ENCODE assay signal across 9 cellular contexts in genomic region chr21:14773777-14774345, GRCh38.
DNase-seq lines count a peak whose midpoint lies in the region; ATAC-seq, FAIRE-seq and TF ChIP-seq lines count a peak whose summit lies in the region.
"Had no signal": no experiment of that assay in that cellular context is flagged by ENCODE, and none has a peak within 500 bp of the region (broad histone marks: within the 10 kb centered on the region; RNA-seq: fewer than 3 reads in every experiment).

No MANE protein-coding gene starts in this region.

- TF ChIP-seq CTCF in GM12878 (IDR thresholded peaks at IDR 0.05 in 2 of 3, conservative IDR thresholded peaks at IDR 0.05 in 1 of 3; ENCODE audit: control insufficient read depth in 2 of 3, extremely low read depth in 1 of 3, insufficient read depth in 1 of 3, low read depth in 3 of 3, low read length in 3 of 3) = peak; percentile 69 to 73 (median 72); a peak in 5 of 6 replicates
- TF ChIP-seq CTCF in liver (IDR thresholded peaks at IDR 0.05; ENCODE audit: low read depth, low read length, missing input control) = peak; percentile 58

- H4K20me1 ChIP-seq in GM12878 (ENCODE audit: control insufficient read depth, insufficient read depth) = no peaks in the 10 kb centered on the region

- H3K9me3 Mint-ChIP-seq in CD8-positive, alpha-beta memory T cell = no peaks in the 10 kb centered on the region
- H3K9me3 Mint-ChIP-seq: nephron had no signal

- no peak overlapping the region for H3K4me3 ChIP-seq in CD8-positive, alpha-beta memory T cell (ENCODE audit: low read length)
- no peak overlapping the region for H3K4me3 ChIP-seq in GM12878
- no peak overlapping the region for H3K4me3 ChIP-seq in liver (ENCODE audit: low read depth in 1 of 3, low read length in 3 of 3)

- H3K4me1 ChIP-seq in CD8-positive, alpha-beta memory T cell (ENCODE audit: insufficient read depth, low read length) = no peaks in the 10 kb centered on the region
- H3K4me1 ChIP-seq in GM12878 (ENCODE audit: control insufficient read depth, insufficient read depth, low read length) (no peaks in the 10 kb centered on the region), liver (ENCODE audit: control insufficient read depth in 4 of 4, insufficient read depth in 4 of 4, low read length in 3 of 4) (no peaks in the 10 kb centered on the region)

- H3K4me1 Mint-ChIP-seq in CD8-positive, alpha-beta memory T cell = no peaks in the 10 kb centered on the region
- H3K4me1 Mint-ChIP-seq: nephron had no signal

- TF ChIP-seq RAD21 in GM12878 (IDR thresholded peaks at IDR 0.05; ENCODE audit: insufficient read depth, low read depth, low read length) (peak; percentile 87), liver (IDR thresholded peaks at IDR 0.05) (peak; percentile 69 to 80)

- no TSS peak for BruUV-seq in GM12878 (replicated peaks; lab: Mats Ljungman, UMichigan)

- H3K27me3 Mint-ChIP-seq in CD8-positive, alpha-beta memory T cell = peaks cover 1 to 10% of the 10 kb centered on the region in 2 donors

- RAD21 ChIA-PET in GM12878 (lab: Charles Lee; ENCODE audit: unreplicated experiment) = interaction anchor here (1.0 to 1.9 kb wide), 6 partner anchors 22 to 373 kb away, joined by 3 to 10 read pairs (median 3); no protein-coding TSS in a partner anchor

- H2AFZ ChIP-seq in GM12878 (ENCODE audit: control insufficient read depth, low read depth, low read length) = no peak overlapping the region

- 13% methylated on average over 5 of the region's 5 CpGs for WGBS in GM12878 (ENCODE audit: insufficient coverage, insufficient replicate concordance, low lambda C conversion rate, missing lambda C conversion rate)
- WGBS in liver = 38% methylated on average over 5 of the region's 5 CpGs

- SMC1A ChIA-PET in GM12878 (lab: Charles Lee; ENCODE audit: uncharacterized antibody, unreplicated experiment) = interaction anchor here (0.6 to 3.8 kb wide), 16 partner anchors 11 to 410 kb away, joined by 3 to 27 read pairs (median 4); no protein-coding TSS in a partner anchor

- CTCF ChIA-PET in CD8-positive, alpha-beta memory T cell (lab: Charles Lee) = interaction anchor here (0.9 to 1.2 kb wide), 3 partner anchors 20 to 779 kb away, joined by 3 read pairs; no protein-coding TSS in a partner anchor
- CTCF ChIA-PET in GM12878 (lab: Yijun Ruan, JAX) = interaction anchor here (0.7 to 2.8 kb wide), 11 partner anchors 11 to 373 kb away, joined by 3 to 13 read pairs (median 3); no protein-coding TSS in a partner anchor

- no peak overlapping the region for H3K9ac ChIP-seq in GM12878 (ENCODE audit: control insufficient read depth, insufficient read depth, low read length)
- H3K9ac ChIP-seq in liver (ENCODE audit: low read depth in 1 of 2, low read length in 2 of 2) = no peak overlapping the region

- no peaks in the 10 kb centered on the region for H3K27me3 ChIP-seq in CD8-positive, alpha-beta memory T cell (ENCODE audit: insufficient read depth, low read length, poor library complexity, severe bottlenecking)
- H3K27me3 ChIP-seq in GM12878 (replicated peaks in 1 of 2; ENCODE audit: control insufficient read depth in 2 of 2, insufficient read depth in 2 of 2, low read length in 1 of 2) = no peaks in the 10 kb centered on the region
- no peaks in the 10 kb centered on the region for H3K27me3 ChIP-seq in liver (ENCODE audit: control insufficient read depth in 4 of 4, insufficient read depth in 4 of 4, low read length in 3 of 4)

- H3K36me3 ChIP-seq in CD8-positive, alpha-beta memory T cell (ENCODE audit: insufficient read depth, low read length) = no peaks in the 10 kb centered on the region
- H3K36me3 ChIP-seq in GM12878 (ENCODE audit: control insufficient read depth in 2 of 2, insufficient read depth in 2 of 2, low read length in 1 of 2) (no peaks in the 10 kb centered on the region), liver (ENCODE audit: control insufficient read depth in 4 of 4, insufficient read depth in 3 of 4, low read depth in 1 of 4, low read length in 3 of 4) (no peaks in the 10 kb centered on the region)

- peak; percentile 78 for ATAC-seq in GM12878
- ATAC-seq in HG02571 (IDR thresholded peaks at IDR 0.05; ENCODE audit: unreplicated experiment) = no peak
- no peak for ATAC-seq in GM21619 (IDR thresholded peaks at IDR 0.05; ENCODE audit: unreplicated experiment)

- H3K36me3 Mint-ChIP-seq in CD8-positive, alpha-beta memory T cell = no peaks in the 10 kb centered on the region

- TF ChIP-seq POLR2A in GM12878 (IDR thresholded peaks at IDR 0.05; ENCODE audit: low read depth, low read length) = no peak

- no peaks in the 10 kb centered on the region for H3K9me3 ChIP-seq in CD8-positive, alpha-beta memory T cell (ENCODE audit: low read length)
- H3K9me3 ChIP-seq in GM12878 (replicated peaks; ENCODE audit: control insufficient read depth, insufficient read depth, low read length) = no peaks in the 10 kb centered on the region; the same call in 2 of the 3 replicates
- no peaks in the 10 kb centered on the region for H3K9me3 ChIP-seq in liver (ENCODE audit: control insufficient read depth in 4 of 4, low read length in 3 of 4)

- H3K79me2 ChIP-seq in GM12878 (ENCODE audit: control insufficient read depth, insufficient read depth, low read length) = no peaks in the 10 kb centered on the region

- peak; percentile 18 to 69 (median 24) for DNase-seq in CD8-positive, alpha-beta memory T cell
- DNase-seq in HT1080 (ENCODE audit: low read depth) = peak; percentile 13
- DNase-seq in T-helper 22 cell (ENCODE audit: low read depth) = peak; percentile 3
- DNase-seq in GM12878 (ENCODE audit: low read depth, low spot score) = no peak
- peak; percentile 44 for DNase-seq in stimulated activated CD8-positive, alpha-beta memory T cell treated with anti-CD3 and anti-CD28 coated beads, Interleukin-4, amount 100 ng/mL, for 24 hours (ENCODE audit: low read depth)

- intact Hi-C loops in GM12878 (cut with micrococcal nuclease; ENCODE audit: unreplicated experiment) = loop anchor here (1.0 kb wide), 1 partner anchor 371 kb away; no protein-coding TSS in a partner anchor

- H3K27ac Mint-ChIP-seq in CD8-positive, alpha-beta memory T cell = no peak overlapping the region
- H3K27ac Mint-ChIP-seq: nephron had no signal

- no peak overlapping the region for H3K4me2 ChIP-seq in GM12878 (ENCODE audit: control insufficient read depth, insufficient read depth)

- in situ Hi-C loops in GM12878 (cut with MboI) = no loop called here

- no peak for TF ChIP-seq EP300 in GM12878 (IDR thresholded peaks at IDR 0.05; ENCODE audit: borderline replicate concordance in 1 of 2, control insufficient read depth in 1 of 2, low read depth in 2 of 2, low read length in 2 of 2)

- H3K27ac ChIP-seq in CD8-positive, alpha-beta memory T cell (ENCODE audit: low read depth, low read length) = no peak overlapping the region
- H3K27ac ChIP-seq in GM12878 (ENCODE audit: control insufficient read depth, insufficient read depth) (no peak overlapping the region), liver (ENCODE audit: low read depth in 1 of 2, low read length in 2 of 2) (no peak overlapping the region)

- no peak for FAIRE-seq in GM12878 (lab: Jason Lieb, UNC)

- POLR2A ChIA-PET in CD8-positive, alpha-beta memory T cell (lab: Charles Lee) = no interaction called here
- POLR2A ChIA-PET in GM12878 (lab: Charles Lee) = no interaction called here

- no peak overlapping the region for H3K4me3 Mint-ChIP-seq in CD8-positive, alpha-beta memory T cell
- H3K4me3 Mint-ChIP-seq: nephron had no signal

TF ChIP-seq in GM12878, 131 proteins besides CTCF, POLR2A, EP300 and RAD21 (continues in another document):
- TF ChIP-seq ZZZ3 (IDR thresholded peaks at IDR 0.05; ENCODE audit: control insufficient read depth, insufficient read length, low read depth) = no peak
- TF ChIP-seq, protein P1, sequence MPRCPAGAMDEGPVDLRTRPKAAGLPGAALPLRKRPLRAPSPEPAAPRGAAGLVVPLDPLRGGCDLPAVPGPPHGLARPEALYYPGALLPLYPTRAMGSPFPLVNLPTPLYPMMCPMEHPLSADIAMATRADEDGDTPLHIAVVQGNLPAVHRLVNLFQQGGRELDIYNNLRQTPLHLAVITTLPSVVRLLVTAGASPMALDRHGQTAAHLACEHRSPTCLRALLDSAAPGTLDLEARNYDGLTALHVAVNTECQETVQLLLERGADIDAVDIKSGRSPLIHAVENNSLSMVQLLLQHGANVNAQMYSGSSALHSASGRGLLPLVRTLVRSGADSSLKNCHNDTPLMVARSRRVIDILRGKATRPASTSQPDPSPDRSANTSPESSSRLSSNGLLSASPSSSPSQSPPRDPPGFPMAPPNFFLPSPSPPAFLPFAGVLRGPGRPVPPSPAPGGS (IDR thresholded peaks at IDR 0.05; ENCODE audit: borderline replicate concordance, insufficient read depth, low read depth, low read length, poor library complexity, severe bottlenecking) = no peak

TF ChIP-seq in liver, 16 proteins besides CTCF, POLR2A, EP300 and RAD21:
- TF ChIP-seq, protein P2, sequence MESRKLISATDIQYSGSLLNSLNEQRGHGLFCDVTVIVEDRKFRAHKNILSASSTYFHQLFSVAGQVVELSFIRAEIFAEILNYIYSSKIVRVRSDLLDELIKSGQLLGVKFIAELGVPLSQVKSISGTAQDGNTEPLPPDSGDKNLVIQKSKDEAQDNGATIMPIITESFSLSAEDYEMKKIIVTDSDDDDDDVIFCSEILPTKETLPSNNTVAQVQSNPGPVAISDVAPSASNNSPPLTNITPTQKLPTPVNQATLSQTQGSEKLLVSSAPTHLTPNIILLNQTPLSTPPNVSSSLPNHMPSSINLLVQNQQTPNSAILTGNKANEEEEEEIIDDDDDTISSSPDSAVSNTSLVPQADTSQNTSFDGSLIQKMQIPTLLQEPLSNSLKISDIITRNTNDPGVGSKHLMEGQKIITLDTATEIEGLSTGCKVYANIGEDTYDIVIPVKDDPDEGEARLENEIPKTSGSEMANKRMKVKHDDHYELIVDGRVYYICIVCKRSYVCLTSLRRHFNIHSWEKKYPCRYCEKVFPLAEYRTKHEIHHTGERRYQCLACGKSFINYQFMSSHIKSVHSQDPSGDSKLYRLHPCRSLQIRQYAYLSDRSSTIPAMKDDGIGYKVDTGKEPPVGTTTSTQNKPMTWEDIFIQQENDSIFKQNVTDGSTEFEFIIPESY (IDR thresholded peaks at IDR 0.05) = no peak
- no peak for TF ChIP-seq TAF1 (conservative IDR thresholded peaks at IDR 0.05)
